Comparison of ENCODE assay signal across 8 cellular contexts in the genomic region with DNA sequence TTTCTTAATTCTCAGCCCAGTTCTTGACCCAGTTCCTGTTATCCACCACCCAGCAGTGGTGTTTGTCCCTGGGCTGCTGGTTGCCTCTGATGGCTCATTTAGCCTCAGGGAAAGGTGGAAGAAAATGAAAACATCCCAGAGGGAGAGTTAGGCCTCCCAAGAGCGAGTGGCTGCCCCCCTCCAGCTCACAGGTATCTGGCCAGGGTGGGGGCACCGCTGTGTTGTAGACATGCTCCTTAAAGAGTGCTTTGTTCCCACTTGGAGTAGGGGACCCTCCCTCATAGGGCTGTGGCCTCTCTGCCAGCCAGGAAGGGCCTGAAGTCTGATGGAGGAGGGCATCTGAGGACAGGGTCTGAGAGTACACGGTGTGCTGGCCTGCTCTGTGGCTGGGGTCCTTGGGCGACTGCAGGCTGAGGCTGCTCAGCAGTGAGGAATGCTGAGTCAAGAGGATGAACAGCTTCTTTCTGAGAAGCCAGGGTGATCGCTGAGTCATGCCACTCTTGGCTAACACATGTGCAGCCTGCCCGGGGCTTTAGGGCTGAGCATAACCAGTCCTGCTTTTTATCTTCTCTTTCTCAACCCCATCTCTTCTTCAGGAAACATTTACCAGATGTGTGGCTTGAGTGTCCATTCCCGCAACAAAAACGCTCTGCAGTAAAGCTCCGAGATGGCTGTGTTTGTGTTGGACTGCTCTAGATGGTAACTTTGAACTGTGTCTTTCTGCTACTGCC.
DNase-seq lines count a peak whose midpoint lies in the region; ATAC-seq and TF ChIP-seq lines count a peak whose summit lies in the region.

No MANE protein-coding gene starts in this region.

- H3K36me3 ChIP-seq in ascending aorta: no peaks in the 10 kb centered on the region

- peak overlapping the region; percentile 94 to 98 for H3K27ac ChIP-seq in ascending aorta

- H3K27me3 ChIP-seq in ascending aorta: no peaks in the 10 kb centered on the region

- TF ChIP-seq CTCF in ascending aorta (IDR thresholded peaks at IDR 0.05): no peak

- DNase-seq in DMS53 treated with DMSO at 0.1 percent for 48 hours (lab: John Stamatoyannopoulos, UW; ENCODE audit: unreplicated experiment) (peak; percentile 66), NCI-H226 (peak; percentile 97), ascending aorta (ENCODE audit: low spot score in 2 of 2) (peak; percentile 89 to 98), hypothalamus (lab: John Stamatoyannopoulos, UW) (peak in 31 of 51 donors; percentile 11 to 84 (median 46)), skeletal muscle cell (ENCODE audit: low read depth) (peak; percentile 99)
- no peak for DNase-seq in effector CD4-positive, alpha-beta T cell

- H3K4me3 ChIP-seq in ascending aorta (peak overlapping the region; percentile 31 to 38), skeletal muscle cell (ENCODE audit: low read depth, low read length) (peak overlapping the region; percentile 20)

- H3K4me1 ChIP-seq in ascending aorta: peaks cover 31 to 49% of the 10 kb centered on the region in 2 donors

- intact Hi-C loops in ascending aorta (cut with DNase I): loop anchor here (1.0 kb wide), 4 partner anchors 13 to 103 kb away; partner anchors contain the start of gene IL1R1

- peaks cover 0 to 4% of the 10 kb centered on the region in 2 donors for H3K9me3 ChIP-seq in ascending aorta

- ATAC-seq in HG03432 (IDR thresholded peaks at IDR 0.05; ENCODE audit: unreplicated experiment): no peak
- no peak for ATAC-seq in GM18870 (IDR thresholded peaks at IDR 0.05; ENCODE audit: unreplicated experiment)
